In the genomic region with DNA sequence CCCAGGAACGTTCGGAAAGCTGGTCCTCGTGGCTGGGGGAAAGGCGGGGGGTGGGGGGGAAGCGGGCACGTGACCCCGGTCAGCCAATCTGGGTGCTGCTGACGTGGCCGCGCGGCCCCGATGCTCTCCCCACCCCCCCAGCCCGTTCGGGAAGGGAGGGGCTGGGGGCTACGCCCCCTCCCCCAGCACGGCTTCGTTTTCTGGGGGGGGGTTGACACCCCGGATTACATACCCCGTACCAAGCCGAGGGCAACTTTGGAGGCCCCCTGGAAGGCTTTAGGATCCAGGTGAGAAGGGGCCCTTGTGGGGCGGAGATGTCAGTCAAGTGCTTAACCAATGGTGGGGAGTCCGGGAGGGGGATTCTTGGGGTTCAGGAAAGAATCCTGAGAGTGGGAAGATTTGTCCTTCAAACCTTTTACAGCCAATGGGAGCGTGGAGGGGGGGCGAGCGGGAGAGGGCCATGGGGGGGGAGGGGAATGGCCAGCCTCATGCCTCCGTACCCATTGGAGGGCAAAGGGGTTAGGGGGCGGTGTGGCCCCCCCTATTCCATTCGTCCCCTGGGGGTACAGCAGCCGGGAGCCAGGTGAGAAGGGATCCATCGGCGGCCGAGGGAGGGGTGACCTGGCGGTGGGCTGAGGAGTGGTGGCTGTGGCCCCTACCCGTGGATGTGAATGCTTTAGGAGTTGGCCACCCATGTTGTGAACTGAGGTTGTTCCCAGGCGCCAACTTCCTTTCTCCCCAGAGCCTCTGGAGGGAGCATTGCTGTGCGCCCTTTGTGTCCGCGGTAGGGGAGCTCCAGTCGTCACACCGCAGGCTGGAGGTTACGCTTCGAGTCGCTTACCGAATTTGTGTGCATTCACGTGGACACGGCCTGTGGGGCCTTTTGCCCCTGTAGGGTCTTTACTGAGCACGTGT, we compare ENCODE assay signal across 1 cellular context.
A peak's percentile ranks its signal among the peaks of the same experiment; 100 is the strongest.
TF ChIP-seq lines count a peak whose summit lies in the region.

No MANE protein-coding gene starts in this region.

TF ChIP-seq in HepG2, 621 proteins besides CTCF, POLR2A, EP300 and RAD21 (continued from another document and continues in another):
- TF ChIP-seq, protein P1, sequence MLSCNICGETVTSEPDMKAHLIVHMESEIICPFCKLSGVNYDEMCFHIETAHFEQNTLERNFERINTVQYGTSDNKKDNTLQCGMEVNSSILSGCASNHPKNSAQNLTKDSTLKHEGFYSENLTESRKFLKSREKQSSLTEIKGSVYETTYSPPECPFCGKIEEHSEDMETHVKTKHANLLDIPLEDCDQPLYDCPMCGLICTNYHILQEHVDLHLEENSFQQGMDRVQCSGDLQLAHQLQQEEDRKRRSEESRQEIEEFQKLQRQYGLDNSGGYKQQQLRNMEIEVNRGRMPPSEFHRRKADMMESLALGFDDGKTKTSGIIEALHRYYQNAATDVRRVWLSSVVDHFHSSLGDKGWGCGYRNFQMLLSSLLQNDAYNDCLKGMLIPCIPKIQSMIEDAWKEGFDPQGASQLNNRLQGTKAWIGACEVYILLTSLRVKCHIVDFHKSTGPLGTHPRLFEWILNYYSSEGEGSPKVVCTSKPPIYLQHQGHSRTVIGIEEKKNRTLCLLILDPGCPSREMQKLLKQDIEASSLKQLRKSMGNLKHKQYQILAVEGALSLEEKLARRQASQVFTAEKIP (CRISPR knock-in tag; IDR thresholded peaks at IDR 0.05; ENCODE audit: borderline replicate concordance), result no peak
- TF ChIP-seq CHCHD3 (CRISPR knock-in tag; IDR thresholded peaks at IDR 0.05), result no peak
- TF ChIP-seq, protein P2, sequence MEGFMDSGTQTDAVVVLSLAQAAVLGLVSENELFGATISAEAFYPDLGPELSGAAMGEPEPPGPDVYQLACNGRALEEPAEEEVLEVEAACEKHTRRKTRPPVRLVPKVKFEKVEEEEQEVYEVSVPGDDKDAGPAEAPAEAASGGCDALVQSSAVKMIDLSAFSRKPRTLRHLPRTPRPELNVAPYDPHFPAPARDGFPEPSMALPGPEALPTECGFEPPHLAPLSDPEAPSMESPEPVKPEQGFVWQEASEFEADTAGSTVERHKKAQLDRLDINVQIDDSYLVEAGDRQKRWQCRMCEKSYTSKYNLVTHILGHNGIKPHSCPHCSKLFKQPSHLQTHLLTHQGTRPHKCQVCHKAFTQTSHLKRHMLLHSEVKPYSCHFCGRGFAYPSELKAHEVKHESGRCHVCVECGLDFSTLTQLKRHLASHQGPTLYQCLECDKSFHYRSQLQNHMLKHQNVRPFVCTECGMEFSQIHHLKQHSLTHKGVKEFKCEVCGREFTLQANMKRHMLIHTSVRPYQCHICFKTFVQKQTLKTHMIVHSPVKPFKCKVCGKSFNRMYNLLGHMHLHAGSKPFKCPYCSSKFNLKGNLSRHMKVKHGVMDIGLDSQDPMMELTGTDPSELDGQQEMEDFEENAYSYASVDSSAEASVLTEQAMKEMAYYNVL (CRISPR knock-in tag; IDR thresholded peaks at IDR 0.05; ENCODE audit: borderline replicate concordance), result 0 out of 2 replicates have a peak, but pooled peaks have one; percentile 29
- peak; percentile 28; the same call in 1 of the 2 replicates for TF ChIP-seq ZNF792 (CRISPR knock-in tag; IDR thresholded peaks at IDR 0.05)
- TF ChIP-seq HOXD1 (CRISPR knock-in tag; IDR thresholded peaks at IDR 0.05), result 0 out of 2 replicates have a peak, but pooled peaks have one; percentile 44
- peak; percentile 62; the same call in 1 of the 2 replicates for TF ChIP-seq RXRA (CRISPR knock-in tag; IDR thresholded peaks at IDR 0.05)
- no peak; the same call in 1 of the 2 replicates for TF ChIP-seq SAFB2 (CRISPR knock-in tag; IDR thresholded peaks at IDR 0.05; ENCODE audit: borderline replicate concordance, low read depth)
- no peak for TF ChIP-seq CHD4 (IDR thresholded peaks at IDR 0.05; ENCODE audit: borderline replicate concordance, low read length)
- TF ChIP-seq PTBP1 (IDR thresholded peaks at IDR 0.05; ENCODE audit: low read depth, low read length, poor library complexity, severe bottlenecking), result no peak
- 0 out of 2 replicates have a peak, but pooled peaks have one; percentile 18 for TF ChIP-seq RFXAP (CRISPR knock-in tag; IDR thresholded peaks at IDR 0.05; ENCODE audit: borderline replicate concordance)
- no peak for TF ChIP-seq FOXP1 (IDR thresholded peaks at IDR 0.05)
- TF ChIP-seq FOXP1 (CRISPR knock-in tag; IDR thresholded peaks at IDR 0.05), result no peak
- TF ChIP-seq ELF1 (CRISPR knock-in tag; IDR thresholded peaks at IDR 0.05), result no peak
- peak; percentile 64 for TF ChIP-seq TEAD3 (CRISPR knock-in tag; optimal IDR thresholded peaks at IDR 0.05; ENCODE audit: borderline replicate concordance)
- peak; percentile 39; the same call in 1 of the 2 replicates for TF ChIP-seq YEATS4 (CRISPR knock-in tag; IDR thresholded peaks at IDR 0.05; ENCODE audit: borderline replicate concordance)
- no peak for TF ChIP-seq ZNF441 (CRISPR knock-in tag; IDR thresholded peaks at IDR 0.05; ENCODE audit: borderline replicate concordance)
- TF ChIP-seq, protein P3, sequence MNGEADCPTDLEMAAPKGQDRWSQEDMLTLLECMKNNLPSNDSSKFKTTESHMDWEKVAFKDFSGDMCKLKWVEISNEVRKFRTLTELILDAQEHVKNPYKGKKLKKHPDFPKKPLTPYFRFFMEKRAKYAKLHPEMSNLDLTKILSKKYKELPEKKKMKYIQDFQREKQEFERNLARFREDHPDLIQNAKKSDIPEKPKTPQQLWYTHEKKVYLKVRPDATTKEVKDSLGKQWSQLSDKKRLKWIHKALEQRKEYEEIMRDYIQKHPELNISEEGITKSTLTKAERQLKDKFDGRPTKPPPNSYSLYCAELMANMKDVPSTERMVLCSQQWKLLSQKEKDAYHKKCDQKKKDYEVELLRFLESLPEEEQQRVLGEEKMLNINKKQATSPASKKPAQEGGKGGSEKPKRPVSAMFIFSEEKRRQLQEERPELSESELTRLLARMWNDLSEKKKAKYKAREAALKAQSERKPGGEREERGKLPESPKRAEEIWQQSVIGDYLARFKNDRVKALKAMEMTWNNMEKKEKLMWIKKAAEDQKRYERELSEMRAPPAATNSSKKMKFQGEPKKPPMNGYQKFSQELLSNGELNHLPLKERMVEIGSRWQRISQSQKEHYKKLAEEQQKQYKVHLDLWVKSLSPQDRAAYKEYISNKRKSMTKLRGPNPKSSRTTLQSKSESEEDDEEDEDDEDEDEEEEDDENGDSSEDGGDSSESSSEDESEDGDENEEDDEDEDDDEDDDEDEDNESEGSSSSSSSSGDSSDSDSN (CRISPR knock-in tag; IDR thresholded peaks at IDR 0.05), result peak; percentile 23; the same call in 1 of the 2 replicates
- TF ChIP-seq ZNF446 (CRISPR knock-in tag; IDR thresholded peaks at IDR 0.05), result peak; percentile 95
- TF ChIP-seq ARNT2 (CRISPR knock-in tag; IDR thresholded peaks at IDR 0.05; ENCODE audit: low read depth), result no peak
- TF ChIP-seq ZNF160 (CRISPR knock-in tag; IDR thresholded peaks at IDR 0.05), result 0 out of 2 replicates have a peak, but pooled peaks have one; percentile 77
- no peak for TF ChIP-seq ZFP62 (CRISPR knock-in tag; IDR thresholded peaks at IDR 0.05)
- peak; percentile 66 for TF ChIP-seq KDM5B (CRISPR knock-in tag; IDR thresholded peaks at IDR 0.05; ENCODE audit: borderline replicate concordance)
- TF ChIP-seq ZNF552 (CRISPR knock-in tag; IDR thresholded peaks at IDR 0.05; ENCODE audit: borderline replicate concordance), result no peak
- TF ChIP-seq, protein P4, sequence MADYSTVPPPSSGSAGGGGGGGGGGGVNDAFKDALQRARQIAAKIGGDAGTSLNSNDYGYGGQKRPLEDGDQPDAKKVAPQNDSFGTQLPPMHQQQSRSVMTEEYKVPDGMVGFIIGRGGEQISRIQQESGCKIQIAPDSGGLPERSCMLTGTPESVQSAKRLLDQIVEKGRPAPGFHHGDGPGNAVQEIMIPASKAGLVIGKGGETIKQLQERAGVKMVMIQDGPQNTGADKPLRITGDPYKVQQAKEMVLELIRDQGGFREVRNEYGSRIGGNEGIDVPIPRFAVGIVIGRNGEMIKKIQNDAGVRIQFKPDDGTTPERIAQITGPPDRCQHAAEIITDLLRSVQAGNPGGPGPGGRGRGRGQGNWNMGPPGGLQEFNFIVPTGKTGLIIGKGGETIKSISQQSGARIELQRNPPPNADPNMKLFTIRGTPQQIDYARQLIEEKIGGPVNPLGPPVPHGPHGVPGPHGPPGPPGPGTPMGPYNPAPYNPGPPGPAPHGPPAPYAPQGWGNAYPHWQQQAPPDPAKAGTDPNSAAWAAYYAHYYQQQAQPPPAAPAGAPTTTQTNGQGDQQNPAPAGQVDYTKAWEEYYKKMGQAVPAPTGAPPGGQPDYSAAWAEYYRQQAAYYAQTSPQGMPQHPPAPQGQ (CRISPR knock-in tag; IDR thresholded peaks at IDR 0.05; ENCODE audit: borderline replicate concordance), result no peak
- TF ChIP-seq, protein P5, sequence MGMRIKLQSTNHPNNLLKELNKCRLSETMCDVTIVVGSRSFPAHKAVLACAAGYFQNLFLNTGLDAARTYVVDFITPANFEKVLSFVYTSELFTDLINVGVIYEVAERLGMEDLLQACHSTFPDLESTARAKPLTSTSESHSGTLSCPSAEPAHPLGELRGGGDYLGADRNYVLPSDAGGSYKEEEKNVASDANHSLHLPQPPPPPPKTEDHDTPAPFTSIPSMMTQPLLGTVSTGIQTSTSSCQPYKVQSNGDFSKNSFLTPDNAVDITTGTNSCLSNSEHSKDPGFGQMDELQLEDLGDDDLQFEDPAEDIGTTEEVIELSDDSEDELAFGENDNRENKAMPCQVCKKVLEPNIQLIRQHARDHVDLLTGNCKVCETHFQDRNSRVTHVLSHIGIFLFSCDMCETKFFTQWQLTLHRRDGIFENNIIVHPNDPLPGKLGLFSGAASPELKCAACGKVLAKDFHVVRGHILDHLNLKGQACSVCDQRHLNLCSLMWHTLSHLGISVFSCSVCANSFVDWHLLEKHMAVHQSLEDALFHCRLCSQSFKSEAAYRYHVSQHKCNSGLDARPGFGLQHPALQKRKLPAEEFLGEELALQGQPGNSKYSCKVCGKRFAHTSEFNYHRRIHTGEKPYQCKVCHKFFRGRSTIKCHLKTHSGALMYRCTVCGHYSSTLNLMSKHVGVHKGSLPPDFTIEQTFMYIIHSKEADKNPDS (CRISPR knock-in tag; IDR thresholded peaks at IDR 0.05), result no peak
- TF ChIP-seq JUNB (CRISPR knock-in tag; IDR thresholded peaks at IDR 0.05; ENCODE audit: borderline replicate concordance), result no peak; the same call in 1 of the 2 replicates
- no peak; the same call in 1 of the 2 replicates for TF ChIP-seq SAP130 (CRISPR knock-in tag; IDR thresholded peaks at IDR 0.05; ENCODE audit: low read depth)
- no peak for TF ChIP-seq RCOR2 (CRISPR knock-in tag; IDR thresholded peaks at IDR 0.05)
- TF ChIP-seq, protein P6, sequence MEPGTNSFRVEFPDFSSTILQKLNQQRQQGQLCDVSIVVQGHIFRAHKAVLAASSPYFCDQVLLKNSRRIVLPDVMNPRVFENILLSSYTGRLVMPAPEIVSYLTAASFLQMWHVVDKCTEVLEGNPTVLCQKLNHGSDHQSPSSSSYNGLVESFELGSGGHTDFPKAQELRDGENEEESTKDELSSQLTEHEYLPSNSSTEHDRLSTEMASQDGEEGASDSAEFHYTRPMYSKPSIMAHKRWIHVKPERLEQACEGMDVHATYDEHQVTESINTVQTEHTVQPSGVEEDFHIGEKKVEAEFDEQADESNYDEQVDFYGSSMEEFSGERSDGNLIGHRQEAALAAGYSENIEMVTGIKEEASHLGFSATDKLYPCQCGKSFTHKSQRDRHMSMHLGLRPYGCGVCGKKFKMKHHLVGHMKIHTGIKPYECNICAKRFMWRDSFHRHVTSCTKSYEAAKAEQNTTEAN (CRISPR knock-in tag; conservative IDR thresholded peaks at IDR 0.05), result no peak
- TF ChIP-seq, protein P7, sequence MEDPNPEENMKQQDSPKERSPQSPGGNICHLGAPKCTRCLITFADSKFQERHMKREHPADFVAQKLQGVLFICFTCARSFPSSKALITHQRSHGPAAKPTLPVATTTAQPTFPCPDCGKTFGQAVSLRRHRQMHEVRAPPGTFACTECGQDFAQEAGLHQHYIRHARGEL (CRISPR knock-in tag; IDR thresholded peaks at IDR 0.05), result peak; percentile 62; the same call in 1 of the 2 replicates
- TF ChIP-seq GTF2F1 (IDR thresholded peaks at IDR 0.05; ENCODE audit: low read length), result no peak; the same call in 1 of the 2 replicates
- no peak for TF ChIP-seq ZNF20 (CRISPR knock-in tag; IDR thresholded peaks at IDR 0.05)
- TF ChIP-seq, protein P8, sequence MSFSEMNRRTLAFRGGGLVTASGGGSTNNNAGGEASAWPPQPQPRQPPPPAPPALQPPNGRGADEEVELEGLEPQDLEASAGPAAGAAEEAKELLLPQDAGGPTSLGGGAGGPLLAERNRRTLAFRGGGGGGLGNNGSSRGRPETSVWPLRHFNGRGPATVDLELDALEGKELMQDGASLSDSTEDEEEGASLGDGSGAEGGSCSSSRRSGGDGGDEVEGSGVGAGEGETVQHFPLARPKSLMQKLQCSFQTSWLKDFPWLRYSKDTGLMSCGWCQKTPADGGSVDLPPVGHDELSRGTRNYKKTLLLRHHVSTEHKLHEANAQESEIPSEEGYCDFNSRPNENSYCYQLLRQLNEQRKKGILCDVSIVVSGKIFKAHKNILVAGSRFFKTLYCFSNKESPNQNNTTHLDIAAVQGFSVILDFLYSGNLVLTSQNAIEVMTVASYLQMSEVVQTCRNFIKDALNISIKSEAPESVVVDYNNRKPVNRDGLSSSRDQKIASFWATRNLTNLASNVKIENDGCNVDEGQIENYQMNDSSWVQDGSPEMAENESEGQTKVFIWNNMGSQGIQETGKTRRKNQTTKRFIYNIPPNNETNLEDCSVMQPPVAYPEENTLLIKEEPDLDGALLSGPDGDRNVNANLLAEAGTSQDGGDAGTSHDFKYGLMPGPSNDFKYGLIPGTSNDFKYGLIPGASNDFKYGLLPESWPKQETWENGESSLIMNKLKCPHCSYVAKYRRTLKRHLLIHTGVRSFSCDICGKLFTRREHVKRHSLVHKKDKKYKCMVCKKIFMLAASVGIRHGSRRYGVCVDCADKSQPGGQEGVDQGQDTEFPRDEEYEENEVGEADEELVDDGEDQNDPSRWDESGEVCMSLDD (CRISPR knock-in tag; IDR thresholded peaks at IDR 0.05; ENCODE audit: borderline replicate concordance), result peak; percentile 98
- TF ChIP-seq EED (CRISPR knock-in tag; IDR thresholded peaks at IDR 0.05), result 0 out of 2 replicates have a peak, but pooled peaks have one; percentile 64
- TF ChIP-seq, protein P9, sequence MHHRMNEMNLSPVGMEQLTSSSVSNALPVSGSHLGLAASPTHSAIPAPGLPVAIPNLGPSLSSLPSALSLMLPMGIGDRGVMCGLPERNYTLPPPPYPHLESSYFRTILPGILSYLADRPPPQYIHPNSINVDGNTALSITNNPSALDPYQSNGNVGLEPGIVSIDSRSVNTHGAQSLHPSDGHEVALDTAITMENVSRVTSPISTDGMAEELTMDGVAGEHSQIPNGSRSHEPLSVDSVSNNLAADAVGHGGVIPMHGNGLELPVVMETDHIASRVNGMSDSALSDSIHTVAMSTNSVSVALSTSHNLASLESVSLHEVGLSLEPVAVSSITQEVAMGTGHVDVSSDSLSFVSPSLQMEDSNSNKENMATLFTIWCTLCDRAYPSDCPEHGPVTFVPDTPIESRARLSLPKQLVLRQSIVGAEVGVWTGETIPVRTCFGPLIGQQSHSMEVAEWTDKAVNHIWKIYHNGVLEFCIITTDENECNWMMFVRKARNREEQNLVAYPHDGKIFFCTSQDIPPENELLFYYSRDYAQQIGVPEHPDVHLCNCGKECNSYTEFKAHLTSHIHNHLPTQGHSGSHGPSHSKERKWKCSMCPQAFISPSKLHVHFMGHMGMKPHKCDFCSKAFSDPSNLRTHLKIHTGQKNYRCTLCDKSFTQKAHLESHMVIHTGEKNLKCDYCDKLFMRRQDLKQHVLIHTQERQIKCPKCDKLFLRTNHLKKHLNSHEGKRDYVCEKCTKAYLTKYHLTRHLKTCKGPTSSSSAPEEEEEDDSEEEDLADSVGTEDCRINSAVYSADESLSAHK (CRISPR knock-in tag; IDR thresholded peaks at IDR 0.05; ENCODE audit: borderline replicate concordance), result no peak
